In the genomic region with DNA sequence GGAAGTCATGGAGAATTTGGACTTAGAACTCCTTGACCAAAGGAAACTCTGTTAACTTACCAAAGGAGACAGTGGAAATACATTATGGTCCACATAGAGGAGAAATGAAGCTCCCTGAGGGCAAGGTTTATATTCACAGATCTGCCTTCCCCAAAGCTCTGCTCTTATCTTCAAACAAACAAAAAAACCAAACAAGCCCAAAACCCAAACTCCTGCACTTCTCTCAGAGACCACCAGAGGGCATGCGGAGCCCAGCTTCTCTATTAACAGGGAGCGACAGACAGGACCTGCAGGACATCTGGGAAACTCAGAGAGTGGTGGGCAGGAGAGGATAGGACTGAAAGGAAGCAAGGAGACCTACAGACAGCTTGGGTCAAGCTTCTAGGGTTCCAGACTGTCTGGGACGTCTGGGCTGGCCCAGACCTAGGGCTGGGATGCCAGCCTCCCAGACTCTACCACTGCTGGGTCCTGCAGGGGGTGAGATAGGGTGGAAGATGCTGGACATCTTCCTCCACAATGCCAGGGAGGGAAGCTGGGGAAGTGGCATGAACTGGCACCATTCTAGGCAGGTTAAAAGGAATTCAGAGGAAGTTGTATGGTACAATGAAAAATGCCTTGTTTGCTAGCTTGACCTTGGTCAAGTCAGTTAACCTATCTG, we compare ENCODE assay signal across 8 cellular contexts. TPM values are rescaled to one million over a fixed set of nuclear protein-coding genes. Genes with fewer than 3 reads are reported as not detected.
DNase-seq lines count a peak whose midpoint lies in the region; ATAC-seq, FAIRE-seq and TF ChIP-seq lines count a peak whose summit lies in the region.

No MANE protein-coding gene starts in this region.

- 0 to 2% methylated on average over 3 of the region's 3 CpGs for WGBS in pancreas, 2 donors

- peaks cover 0 to 11% (median 11%) of the 10 kb centered on the region in 3 donors for H3K4me1 ChIP-seq in pancreas

- FAIRE-seq in frontal cortex (lab: Jason Lieb, UNC) (no peak), pancreas (lab: Jason Lieb, UNC) (no peak)

- no peaks in the 10 kb centered on the region for H3K9me3 ChIP-seq in pancreas

- TF ChIP-seq CTCF in LNCAP (IDR thresholded peaks at IDR 0.05) (peak; percentile 78), pancreas (IDR thresholded peaks at IDR 0.05) (peak; percentile 81 to 89 (median 86))

- H3K4me3 ChIP-seq in pancreas, result no peak overlapping the region

- ATAC-seq in pancreas (peak; percentile 59 to 79 (median 73)), GM21723 (IDR thresholded peaks at IDR 0.05; ENCODE audit: unreplicated experiment) (no peak), GM18502 (IDR thresholded peaks at IDR 0.05; ENCODE audit: poor library complexity, unreplicated experiment) (no peak)

- H3K27ac ChIP-seq in pancreas, result no peak overlapping the region

- DNase-seq in DMS153 treated with DMSO at 0.1 percent for 48 hours (lab: John Stamatoyannopoulos, UW; ENCODE audit: unreplicated experiment), result peak; percentile 43
- DNase-seq in SHP77 (lab: John Stamatoyannopoulos, UW), result peak; percentile 66 to 80
- peak; percentile 62 for DNase-seq in activated gamma-delta T cell treated with anti-CD3 and anti-CD28 coated beads, Interleukin-2, amount 50 U/mL, for 16 hours (ENCODE audit: low read depth)
- peak; percentile 81 to 83 for DNase-seq in frontal cortex (ENCODE audit: low spot score in 2 of 2)
- DNase-seq in pancreas, result peak in 5 of 6 donors; percentile 45 to 76 (median 60)

- H3K36me3 ChIP-seq in pancreas, result no peaks in the 10 kb centered on the region

- peaks cover 0 to 33% (median 2%) of the 10 kb centered on the region in 4 donors for H3K27me3 ChIP-seq in pancreas

- intact Hi-C loops in pancreas (cut with DNase I), result no loop called here

RNA-seq across cellular contexts. Expression of a gene that starts 4.0 kb away (rescaled TPM):
- total RNA-seq in frontal cortex (not detected), pancreas (1 to 10 TPM in 1 of 6 donors, under 1 TPM in 2, not detected in 3; 0.15 to 1.5 (median 0.23) TPM)
- under 1 TPM; 0.05 to 0.30 TPM for polyA plus RNA-seq in pancreas

RNA-seq across cellular contexts. Expression of a gene that starts 17.1 kb away (rescaled TPM):
- not detected for total RNA-seq in frontal cortex
- total RNA-seq in pancreas, result under 1 TPM in 5 of 6 donors, not detected in 1; 0.09 to 0.53 (median 0.16) TPM
- 1 to 10 TPM in 1 of 2 donors, under 1 TPM in 1; 0.38 to 1.2 TPM for polyA plus RNA-seq in pancreas

RNA-seq across cellular contexts. Expression of a gene that starts 45.1 kb away (rescaled TPM):
- total RNA-seq in frontal cortex (not detected), pancreas (not detected)
- polyA plus RNA-seq in pancreas, result not detected

Comparison
In these comparisons a context has a peak if more than half of its experiments do, and no peak if none do; other contexts are left out.
1. ATAC-seq: peak in pancreas (4 of 4); none in GM21723 (single experiment) and GM18502 (single experiment).
2. Peak in every context shown above with its lines, with median percentiles within 50 percentile points of each other: DNase-seq.